ENCODE assay signal across 8 cellular contexts in the genomic region with DNA sequence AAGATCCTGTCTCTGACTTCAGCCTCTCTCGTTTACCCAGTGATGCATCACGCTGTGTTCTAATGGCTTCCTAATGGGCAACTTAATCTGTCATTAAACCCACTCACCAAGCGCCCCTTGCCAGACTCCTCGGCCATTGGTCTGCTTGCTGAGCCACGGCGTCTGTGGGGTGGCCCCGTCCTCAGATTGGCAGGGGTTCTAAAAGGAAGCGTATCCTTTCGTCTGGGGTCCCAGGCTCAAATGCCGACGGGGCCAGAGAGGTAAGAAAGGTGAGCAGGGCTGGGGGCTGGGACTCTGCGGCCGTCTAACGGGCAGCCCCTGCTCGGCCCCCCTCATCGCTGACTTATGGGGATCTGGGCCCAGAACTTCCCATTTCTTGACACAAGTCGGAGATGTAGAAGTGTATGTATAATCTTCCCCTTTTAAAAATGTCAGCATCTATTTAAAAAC.
DNase-seq lines count a peak whose midpoint lies in the region; ATAC-seq and TF ChIP-seq lines count a peak whose summit lies in the region.

No MANE protein-coding gene starts in this region.

- ATAC-seq in natural killer cell treated with Interleukin-12 subunit alpha and Interleukin-12 subunit beta and Interleukin-15 and Interleukin-18, amount 100 ng/mL, for 72 hours = no peak
- no peak for ATAC-seq in GM21447 (IDR thresholded peaks at IDR 0.05; ENCODE audit: unreplicated experiment)

- H3K4me1 ChIP-seq in CD4-positive, alpha-beta memory T cell (ENCODE audit: insufficient read depth, low read length) = peaks cover 20% of the 10 kb centered on the region

- no peaks in the 10 kb centered on the region for H3K27me3 Mint-ChIP-seq in CD4-positive, alpha-beta memory T cell
- H3K27me3 Mint-ChIP-seq in brain (no peaks in the 10 kb centered on the region), Calu3 (ENCODE audit: unreplicated experiment) (peaks cover 81% of the 10 kb centered on the region)
- peaks cover 32% of the 10 kb centered on the region in 2 donors for H3K27me3 Mint-ChIP-seq in natural killer cell treated with Interleukin-12 subunit alpha and Interleukin-12 subunit beta and Interleukin-15 and Interleukin-18, amount 100 ng/mL, for 72 hours

- no peak overlapping the region for H3K27ac ChIP-seq in CD4-positive, alpha-beta memory T cell (ENCODE audit: low read depth, low read length)

- DNase-seq in CD4-positive, alpha-beta memory T cell = no peak
- DNase-seq in MV-4-11 (lab: John Stamatoyannopoulos, UW) (peak; percentile 66), COR-L47 (lab: John Stamatoyannopoulos, UW) (no peak), Calu3 (no peak)
- no peak for DNase-seq in natural killer cell treated with Interleukin-12 subunit alpha and Interleukin-12 subunit beta and Interleukin-15 and Interleukin-18, amount 100 ng/mL, for 72 hours (ENCODE audit: low spot score)
- DNase-seq in stimulated activated CD4-positive, alpha-beta T cell treated with anti-CD3 and anti-CD28 coated beads, Interleukin-2, amount 100 ng/mL, for 48 hours = no peak

- no peaks in the 10 kb centered on the region for H3K36me3 ChIP-seq in CD4-positive, alpha-beta memory T cell (ENCODE audit: insufficient read depth, low read length)

- CTCF ChIA-PET in CD4-positive, alpha-beta memory T cell (lab: Charles Lee; ENCODE audit: partially characterized antibody) = no interaction called here
- CTCF ChIA-PET in Calu3 (lab: Charles Lee) = no interaction called here

- no peaks in the 10 kb centered on the region for H3K36me3 Mint-ChIP-seq in CD4-positive, alpha-beta memory T cell
- H3K36me3 Mint-ChIP-seq in brain = no peaks in the 10 kb centered on the region
- H3K36me3 Mint-ChIP-seq in natural killer cell treated with Interleukin-12 subunit alpha and Interleukin-12 subunit beta and Interleukin-15 and Interleukin-18, amount 100 ng/mL, for 72 hours = no peaks in the 10 kb centered on the region
- no peaks in the 10 kb centered on the region for H3K36me3 Mint-ChIP-seq in Calu3 (ENCODE audit: insufficient read depth, unreplicated experiment)

- peak overlapping the region in 1 of 2 donors; percentile 33 for H3K4me3 ChIP-seq in CD4-positive, alpha-beta memory T cell (ENCODE audit: low read length in 2 of 2)

- no TSS peak for BruUV-seq in Calu3 (replicated peaks; lab: Mats Ljungman, UMichigan)

- H3K4me3 Mint-ChIP-seq in CD4-positive, alpha-beta memory T cell = peak overlapping the region; percentile 78 to 88 (median 85)
- H3K4me3 Mint-ChIP-seq in brain (peak overlapping the region; percentile 79 to 90 (median 85)), Calu3 (ENCODE audit: low read depth, unreplicated experiment) (no peak overlapping the region)
- peak overlapping the region; percentile 83 for H3K4me3 Mint-ChIP-seq in natural killer cell treated with Interleukin-12 subunit alpha and Interleukin-12 subunit beta and Interleukin-15 and Interleukin-18, amount 100 ng/mL, for 72 hours

- TF ChIP-seq CTCF in brain (conservative IDR thresholded peaks at IDR 0.05) (no peak), Calu3 (IDR thresholded peaks at IDR 0.05; ENCODE audit: unreplicated experiment) (no peak)

- no peaks in the 10 kb centered on the region for H3K9me3 ChIP-seq in CD4-positive, alpha-beta memory T cell (ENCODE audit: control insufficient read depth in 1 of 2, low read length in 2 of 2)

- intact Hi-C loops in CD4-positive, alpha-beta memory T cell (cut with micrococcal nuclease) = no loop called here
- intact Hi-C loops in Calu3 (cut with micrococcal nuclease; ENCODE audit: unreplicated experiment) = no loop called here

- peaks cover 8 to 25% (median 17%) of the 10 kb centered on the region in 4 donors for H3K4me1 Mint-ChIP-seq in CD4-positive, alpha-beta memory T cell
- H3K4me1 Mint-ChIP-seq in brain (peaks cover 34% of the 10 kb centered on the region), Calu3 (ENCODE audit: low read depth, unreplicated experiment) (peaks cover 25% of the 10 kb centered on the region)
- H3K4me1 Mint-ChIP-seq in natural killer cell treated with Interleukin-12 subunit alpha and Interleukin-12 subunit beta and Interleukin-15 and Interleukin-18, amount 100 ng/mL, for 72 hours (ENCODE audit: low read depth in 2 of 2) = peaks cover 15 to 22% of the 10 kb centered on the region in 2 donors

- peak overlapping the region in 6 of 7 donors; percentile 76 to 95 (median 91) for H3K27ac Mint-ChIP-seq in CD4-positive, alpha-beta memory T cell
- H3K27ac Mint-ChIP-seq in brain (peak overlapping the region in 3 of 5 experiments; percentile 70 to 94 (median 84)), Calu3 (ENCODE audit: unreplicated experiment) (no peak overlapping the region)
- H3K27ac Mint-ChIP-seq in natural killer cell treated with Interleukin-12 subunit alpha and Interleukin-12 subunit beta and Interleukin-15 and Interleukin-18, amount 100 ng/mL, for 72 hours = peak overlapping the region; percentile 66 to 86

- H3K9me3 Mint-ChIP-seq in CD4-positive, alpha-beta memory T cell = no peaks in the 10 kb centered on the region
- H3K9me3 Mint-ChIP-seq in brain (peaks cover 0 to 6% (median 0%) of the 10 kb centered on the region in 5 experiments), Calu3 (ENCODE audit: low read depth, unreplicated experiment) (no peaks in the 10 kb centered on the region)
- no peaks in the 10 kb centered on the region for H3K9me3 Mint-ChIP-seq in natural killer cell treated with Interleukin-12 subunit alpha and Interleukin-12 subunit beta and Interleukin-15 and Interleukin-18, amount 100 ng/mL, for 72 hours

- H3K27me3 ChIP-seq in CD4-positive, alpha-beta memory T cell (ENCODE audit: insufficient read depth, low read length) = no peaks in the 10 kb centered on the region

- POLR2A ChIA-PET in CD4-positive, alpha-beta memory T cell (lab: Charles Lee; ENCODE audit: partially characterized antibody) = no interaction called here
